In genomic region chr6:36123270-36124139, GRCh38 we compare ENCODE assay signal across 1 cellular context.
TF ChIP-seq lines count a peak whose summit lies in the region.

No MANE protein-coding gene starts in this region.

TF ChIP-seq in GM23338, 12 proteins besides CTCF, POLR2A, EP300 and RAD21 (continued from another document):
- no peak for TF ChIP-seq ZNF462 (CRISPR knock-in tag; IDR thresholded peaks at IDR 0.05)
- TF ChIP-seq ZNF114 (CRISPR knock-in tag; IDR thresholded peaks at IDR 0.05) = no peak
- TF ChIP-seq STAT1 (IDR thresholded peaks at IDR 0.05; ENCODE audit: unreplicated experiment) = no peak
